ENCODE assay signal across 25 cellular contexts in the genomic region with DNA sequence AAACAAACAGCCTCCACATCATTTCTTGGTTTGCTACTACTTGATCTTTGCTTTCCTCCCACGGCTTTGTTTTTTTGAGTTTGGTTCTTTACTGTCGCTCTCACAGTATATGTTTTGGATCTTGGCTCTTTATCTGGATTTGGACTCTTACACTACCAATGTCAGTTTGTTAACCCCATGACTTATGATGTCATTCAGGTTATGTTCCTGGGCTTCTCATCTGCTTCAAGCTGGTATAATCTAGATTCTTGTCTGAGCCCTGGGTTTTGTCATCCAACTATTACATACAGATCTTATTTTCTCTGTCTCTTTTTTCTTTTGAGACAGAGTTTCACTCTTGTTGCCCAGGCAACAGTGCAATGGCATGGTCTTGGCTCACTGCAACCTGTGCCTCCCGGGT.
"Had no signal": no experiment of that assay in that cellular context is flagged by ENCODE, and none has a peak within 500 bp of the region (broad histone marks: within the 10 kb centered on the region; RNA-seq: fewer than 3 reads in every experiment).

No MANE protein-coding gene starts in this region.

- H3K4me3 ChIP-seq: MG63, SJSA1, SK-N-MC had no signal

- H3K27me3 ChIP-seq: MG63, SJSA1 had no signal

- DNase-seq: Karpas-422; KG1; MG63; NCI-H1092; NCI-H1105 treated with DMSO at 0.1 percent for 48 hours; NCI-H1417 treated with DMSO at 0.1 percent for 48 hours; NCI-H146; NCI-H1694 treated with DMSO at 0.1 percent for 48 hours; NCI-H1930; NCI-H2081; NCI-H2107; NCI-H2171; NCI-H226; NCI-H446; NCI-H510A; NCI-H524 treated with DMSO at 0.1 percent for 48 hours; NCI-H69; NCI-H774; NK-92 treated with Interleukin-12 subunit alpha and Interleukin-12 subunit beta, amount 100 ng/mL, for 24 hours; PC-3; SHP77 treated with DMSO at 0.1 percent for 48 hours had no signal

- ATAC-seq: Panc1, PC-3 had no signal

- H3K4me1 ChIP-seq: SJSA1 had no signal

- H3K9me3 ChIP-seq: MG63, SJSA1 had no signal

- H3K36me3 ChIP-seq: MG63, SJSA1 had no signal

- H3K27ac ChIP-seq: RWPE1, SJSA1, SK-N-MC had no signal
